ENCODE assay signal across 8 cellular contexts in genomic region chr16:353404-354285, GRCh38. TPM values are rescaled to one million over a fixed set of nuclear protein-coding genes. Genes with fewer than 3 reads are reported as not detected.
A peak's percentile ranks its signal among the peaks of the same experiment; 100 is the strongest.
DNase-seq lines count a peak whose midpoint lies in the region; ATAC-seq, FAIRE-seq and TF ChIP-seq lines count a peak whose summit lies in the region.

No MANE protein-coding gene starts in this region.

- H3K9ac ChIP-seq in GM12878 (ENCODE audit: control insufficient read depth, insufficient read depth, low read length), result no peak overlapping the region
- H3K9ac ChIP-seq in mesenchymal stem cell (ENCODE audit: low read length), result no peak overlapping the region

- TF ChIP-seq CTCF in heart left ventricle (IDR thresholded peaks at IDR 0.05), result no peak
- no peak for TF ChIP-seq CTCF in GM12878 (IDR thresholded peaks at IDR 0.05 in 2 of 3, conservative IDR thresholded peaks at IDR 0.05 in 1 of 3; ENCODE audit: control insufficient read depth in 2 of 3, extremely low read depth in 1 of 3, insufficient read depth in 1 of 3, low read depth in 3 of 3, low read length in 3 of 3)
- no peak for TF ChIP-seq CTCF in vagina (IDR thresholded peaks at IDR 0.05)

- H2AFZ ChIP-seq in GM12878 (ENCODE audit: control insufficient read depth, low read depth, low read length) (peak overlapping the region; percentile 75), mesenchymal stem cell (ENCODE audit: low read depth, low read length) (peak overlapping the region; percentile 74)

- peak overlapping the region in 1 of 2 experiments; percentile 1 for H3K4ac ChIP-seq in mesenchymal stem cell (ENCODE audit: low read depth in 1 of 2, low read length in 2 of 2)

- H3K4me3 ChIP-seq in heart left ventricle, result peak overlapping the region; percentile 6 to 84 (median 53)
- H3K4me3 ChIP-seq in GM12878, result no peak overlapping the region
- peak overlapping the region; percentile 47 to 60 for H3K4me3 ChIP-seq in mesenchymal stem cell (ENCODE audit: insufficient read depth in 1 of 2, low read depth in 1 of 2, low read length in 2 of 2)
- H3K4me3 ChIP-seq in vagina, result peak overlapping the region; percentile 47 to 73

- H4K91ac ChIP-seq in mesenchymal stem cell (ENCODE audit: low read length), result peak overlapping the region; percentile 89

- H3K4me2 ChIP-seq in GM12878 (ENCODE audit: control insufficient read depth, insufficient read depth) (peak overlapping the region; percentile 79), mesenchymal stem cell (ENCODE audit: low read length, poor library complexity, severe bottlenecking) (peak overlapping the region; percentile 80)

- peak overlapping the region; percentile 98 for H4K8ac ChIP-seq in mesenchymal stem cell (ENCODE audit: low read length)

- peak overlapping the region in 11 of 12 donors; percentile 23 to 86 (median 56) for H3K27ac ChIP-seq in heart left ventricle
- no peak overlapping the region for H3K27ac ChIP-seq in GM12878 (ENCODE audit: control insufficient read depth, insufficient read depth)
- no peak overlapping the region for H3K27ac ChIP-seq in mesenchymal stem cell (ENCODE audit: low read length, poor library complexity, severe bottlenecking)
- H3K27ac ChIP-seq in vagina, result peak overlapping the region; percentile 76

- no peak overlapping the region for H2AK5ac ChIP-seq in mesenchymal stem cell (ENCODE audit: low read length, severe bottlenecking)

- peaks cover 0 to 25% (median 9%) of the 10 kb centered on the region in 12 donors for H3K4me1 ChIP-seq in heart left ventricle
- peaks cover 12% of the 10 kb centered on the region for H3K4me1 ChIP-seq in GM12878 (ENCODE audit: control insufficient read depth, insufficient read depth, low read length)
- peaks cover 19% of the 10 kb centered on the region for H3K4me1 ChIP-seq in mesenchymal stem cell (ENCODE audit: control insufficient read depth, insufficient read depth, low read depth, low read length)
- peaks cover 27% of the 10 kb centered on the region for H3K4me1 ChIP-seq in vagina

- peaks cover 0 to 8% (median 0%) of the 10 kb centered on the region in 9 donors for H3K36me3 ChIP-seq in heart left ventricle
- H3K36me3 ChIP-seq in GM12878 (ENCODE audit: control insufficient read depth in 2 of 2, insufficient read depth in 2 of 2, low read length in 1 of 2), result no peaks in the 10 kb centered on the region
- H3K36me3 ChIP-seq in mesenchymal stem cell (ENCODE audit: control insufficient read depth in 1 of 2, insufficient read depth in 2 of 2, low read depth in 1 of 2, low read length in 2 of 2), result peaks cover 0 to 8% of the 10 kb centered on the region in 2 experiments
- H3K36me3 ChIP-seq in vagina, result no peaks in the 10 kb centered on the region

- H3K9me3 ChIP-seq in heart left ventricle (no peaks in the 10 kb centered on the region), GM12878 (replicated peaks; ENCODE audit: control insufficient read depth, insufficient read depth, low read length) (no peaks in the 10 kb centered on the region), mesenchymal stem cell (ENCODE audit: control insufficient read depth, low read length) (no peaks in the 10 kb centered on the region), vagina (no peaks in the 10 kb centered on the region)

- ATAC-seq in heart left ventricle (peak in 1 of 4 donors; percentile 4), left cardiac atrium (no peak), GM12878 (no peak), HG02852 (IDR thresholded peaks at IDR 0.05; ENCODE audit: unreplicated experiment) (no peak)

- CTCF ChIA-PET in GM12878 (lab: Yijun Ruan, JAX), result interaction anchor here (1.0 kb wide), 1 partner anchor 247 kb away, joined by 3 read pairs; no protein-coding TSS in a partner anchor

- H3K79me2 ChIP-seq in GM12878 (ENCODE audit: control insufficient read depth, insufficient read depth, low read length), result peaks cover 21% of the 10 kb centered on the region

- peak overlapping the region; percentile 45 to 69 for H2BK12ac ChIP-seq in mesenchymal stem cell (ENCODE audit: low read length in 2 of 2)

- peak overlapping the region; percentile 75 to 87 for H3K18ac ChIP-seq in mesenchymal stem cell (ENCODE audit: low read depth in 1 of 2, low read length in 2 of 2)

- no peak for TF ChIP-seq RAD21 in GM12878 (IDR thresholded peaks at IDR 0.05; ENCODE audit: insufficient read depth, low read depth, low read length)

- H2BK120ac ChIP-seq in mesenchymal stem cell (ENCODE audit: low read depth, low read length), result no peak overlapping the region

- SMC1A ChIA-PET in GM12878 (lab: Charles Lee; ENCODE audit: uncharacterized antibody, unreplicated experiment), result interaction anchor here (1.8 kb wide), 1 partner anchor 119 kb away, joined by 5 read pairs; the partner anchor contains the start of gene FAM234A

- POLR2A ChIA-PET in GM12878 (lab: Charles Lee), result interaction anchor here (0.5 to 1.4 kb wide), 5 partner anchors 17 to 300 kb away, joined by 3 to 10 read pairs (median 4); partner anchors contain the start of genes MRPL28, PGAP6, POLR3K and SNRNP25

- H2BK15ac ChIP-seq in mesenchymal stem cell (ENCODE audit: low read depth, poor library complexity, severe bottlenecking), result peak overlapping the region; percentile 41

- RAD21 ChIA-PET in GM12878 (lab: Charles Lee; ENCODE audit: unreplicated experiment), result interaction anchor here (0.6 to 1.0 kb wide), 8 partner anchors 9 to 247 kb away, joined by 3 to 13 read pairs (median 4); no protein-coding TSS in a partner anchor

- in situ Hi-C loops in GM12878 (cut with MboI), result no loop called here

- no peaks in the 10 kb centered on the region for H4K20me1 ChIP-seq in GM12878 (ENCODE audit: control insufficient read depth, insufficient read depth)

- no peak overlapping the region for H2BK5ac ChIP-seq in mesenchymal stem cell (ENCODE audit: low read depth, low read length, poor library complexity, severe bottlenecking)

- DNase-seq in heart left ventricle, result peak in 1 of 5 donors; percentile 70
- no peak for DNase-seq in left cardiac atrium
- no peak for DNase-seq in GM12878 (ENCODE audit: low read depth, low spot score)
- no peak for DNase-seq in mesenchymal stem cell
- DNase-seq in vagina (ENCODE audit: extremely low spot score in 2 of 2), result no peak
- no peak for DNase-seq in NCI-H2227 treated with DMSO at 0.1 percent for 48 hours (lab: John Stamatoyannopoulos, UW)
- no peak for DNase-seq in mucosa of gallbladder (ENCODE audit: low spot score)

- no peak for TF ChIP-seq EP300 in GM12878 (IDR thresholded peaks at IDR 0.05; ENCODE audit: borderline replicate concordance in 1 of 2, control insufficient read depth in 1 of 2, low read depth in 2 of 2, low read length in 2 of 2)

- intact Hi-C loops in heart left ventricle (cut with DNase I), result loop anchor here in 9 of 10 donors (2.0 to 10.0 kb wide), 5 partner anchors 116 to 129 kb away; partner anchors contain the start of genes LUC7L (in 4 of the 9) and FAM234A (in 3 of the 9)
- intact Hi-C loops in left cardiac atrium (cut with DNase I), result loop anchor here (5.0 to 10.0 kb wide), 2 partner anchors 109 to 121 kb away; partner anchors contain the start of gene FAM234A (in 1 of the 2)
- intact Hi-C loops in GM12878 (cut with micrococcal nuclease; ENCODE audit: unreplicated experiment), result no loop called here
- intact Hi-C loops in vagina (cut with DNase I), result loop anchor here (2.0 kb wide), 1 partner anchor 119 kb away; the partner anchor contains the start of gene FAM234A

- WGBS in heart left ventricle, 4 donors, result 64 to 92% (median 69%) methylated on average over 16 to 25 of the region's 25 CpGs
- 51% methylated on average over 24 of the region's 25 CpGs for WGBS in GM12878 (ENCODE audit: insufficient coverage, insufficient replicate concordance, low lambda C conversion rate, missing lambda C conversion rate)
- WGBS in mesenchymal stem cell, result 85% methylated on average over 21 of the region's 25 CpGs

- peak overlapping the region in 1 of 2 experiments; percentile 30 for H3K14ac ChIP-seq in mesenchymal stem cell (ENCODE audit: low read length in 2 of 2)

- peak overlapping the region in 1 of 2 experiments; percentile 80 for H3K23ac ChIP-seq in mesenchymal stem cell (ENCODE audit: low read length in 2 of 2)

- TF ChIP-seq POLR2A in heart left ventricle (IDR thresholded peaks at IDR 0.05) (no peak), GM12878 (IDR thresholded peaks at IDR 0.05; ENCODE audit: low read depth, low read length) (no peak), vagina (IDR thresholded peaks at IDR 0.05) (no peak)

- no TSS peak for BruUV-seq in GM12878 (replicated peaks; lab: Mats Ljungman, UMichigan)

- peaks cover 5% of the 10 kb centered on the region for H3K79me1 ChIP-seq in mesenchymal stem cell (replicated peaks; ENCODE audit: low read length, poor library complexity, severe bottlenecking)

- H3K27me3 ChIP-seq in heart left ventricle, result no peaks in the 10 kb centered on the region
- no peaks in the 10 kb centered on the region for H3K27me3 ChIP-seq in GM12878 (replicated peaks in 1 of 2; ENCODE audit: control insufficient read depth in 2 of 2, insufficient read depth in 2 of 2, low read length in 1 of 2)
- H3K27me3 ChIP-seq in mesenchymal stem cell (ENCODE audit: control insufficient read depth in 1 of 2, insufficient read depth in 1 of 2, low read length in 2 of 2), result no peaks in the 10 kb centered on the region
- H3K27me3 ChIP-seq in vagina, result no peaks in the 10 kb centered on the region

- FAIRE-seq in GM12878 (lab: Jason Lieb, UNC), result no peak

RNA-seq across cellular contexts. Expression of gene AXIN1, which starts 1.1 kb away (rescaled TPM):
- total RNA-seq in heart left ventricle (10 to 100 TPM in 6 of 9 donors, 1 to 10 TPM in 3; 6.8 to 32.0 (median 11.6) TPM), left cardiac atrium (10 to 100 TPM; 10.9 to 12.3 TPM), GM12878 (2014; rRNA removed) (19.1 and 19.9 TPM in 2 replicates), GM12878 (2014; rRNA removed; fragmentation: Illumina TruSeq; extraction: Trizol) (11.0 and 11.5 TPM in 2 replicates), GM12878 (2021) (25.4 and 27.1 TPM in 2 replicates), vagina (16.9 TPM), mucosa of gallbladder (29.2 TPM)
- polyA plus RNA-seq in heart left ventricle (10 to 100 TPM; 10.0 to 19.8 TPM), GM12878 (2011; rRNA removed) (4.7 and 6.0 TPM in 2 replicates), GM12878 (2014; fragmentation: Illumina TruSeq; extraction: Trizol) (3.8 and 9.3 TPM in 2 replicates), GM12878 (2014; fragmentation: Nextera tagmentation; extraction: Ambion mirVana) (under 1 TPM; 0.26 to 0.68 TPM), GM12878 (2014; rRNA removed) (17.2 and 19.2 TPM in 2 replicates), GM12878 (2016; fragmentation: Nextera tagmentation; extraction: Ambion mirVana) (1 to 10 TPM; 1.5 to 2.6 TPM)
- total RNA-seq in GM12878 (2013; cell fraction: nucleolus; rRNA removed), result 38.0 and 46.9 TPM in 2 replicates
- polyA plus RNA-seq in GM12878 (2011; ENCODE audit: low read depth), result 4.6 TPM
- 10.6 and 14.2 TPM in 2 replicates for polyA plus RNA-seq in GM12878 (2011; cell fraction: cytosol; rRNA removed)
- polyA plus RNA-seq in GM12878 (2011; cell fraction: nucleus; rRNA removed), result 23.2 and 31.8 TPM in 2 replicates
- 12.8 and 13.0 TPM in 2 replicates for polyA plus RNA-seq in GM12878 (2012)
- 6.1 and 13.8 TPM in 2 replicates for polyA minus RNA-seq in GM12878 (2011; rRNA and poly(A)+ RNA removed)
- polyA minus RNA-seq in GM12878 (2011; cell fraction: cytosol; rRNA and poly(A)+ RNA removed), result 7.1 and 7.8 TPM in 2 replicates
- 7.9 and 11.8 TPM in 2 replicates for polyA minus RNA-seq in GM12878 (2011; cell fraction: nucleus; rRNA and poly(A)+ RNA removed)
- 8.3 TPM for polyA plus RNA-seq in mesenchymal stem cell (2013, experiment 1 of 2)
- 8.7 TPM for polyA plus RNA-seq in mesenchymal stem cell (2013, experiment 2 of 2)

RNA-seq across cellular contexts. Expression of gene MRPL28, which starts 16.7 kb away (rescaled TPM):
- total RNA-seq in heart left ventricle, result 100 to 1,000 TPM in 2 of 9 donors, 10 to 100 TPM in 7; 66.3 to 126 (median 77.7) TPM
- polyA plus RNA-seq in heart left ventricle, result 100 to 1,000 TPM; 135 to 157 TPM
- total RNA-seq in left cardiac atrium, result 10 to 100 TPM; 63.2 to 63.4 TPM
- 15.1 and 16.4 TPM in 2 replicates for total RNA-seq in GM12878 (2013; cell fraction: nucleolus; rRNA removed)
- 146 and 151 TPM in 2 replicates for total RNA-seq in GM12878 (2014; rRNA removed)
- total RNA-seq in GM12878 (2014; rRNA removed; fragmentation: Illumina TruSeq; extraction: Trizol), result 70.1 and 75.0 TPM in 2 replicates
- 107 and 115 TPM in 2 replicates for total RNA-seq in GM12878 (2021)
- 33.5 TPM for polyA plus RNA-seq in GM12878 (2011; ENCODE audit: low read depth)
- 74.1 and 113 TPM in 2 replicates for polyA plus RNA-seq in GM12878 (2011; rRNA removed)
- polyA plus RNA-seq in GM12878 (2011; cell fraction: cytosol; rRNA removed), result 182 and 250 TPM in 2 replicates
- polyA plus RNA-seq in GM12878 (2011; cell fraction: nucleus; rRNA removed), result 108 and 155 TPM in 2 replicates
- 66.3 and 76.9 TPM in 2 replicates for polyA plus RNA-seq in GM12878 (2012)
- 33.3 and 105 TPM in 2 replicates for polyA plus RNA-seq in GM12878 (2014; fragmentation: Illumina TruSeq; extraction: Trizol)
- polyA plus RNA-seq in GM12878 (2014; fragmentation: Nextera tagmentation; extraction: Ambion mirVana), result 10 to 100 TPM in 1 of 2 experiments, 1 to 10 TPM in 1; 1.6 to 17.9 TPM
- 169 and 186 TPM in 2 replicates for polyA plus RNA-seq in GM12878 (2014; rRNA removed)
- 100 to 1,000 TPM; 165 to 185 TPM for polyA plus RNA-seq in GM12878 (2016; fragmentation: Nextera tagmentation; extraction: Ambion mirVana)
- 49.0 and 63.2 TPM in 2 replicates for polyA minus RNA-seq in GM12878 (2011; rRNA and poly(A)+ RNA removed)
- 25.3 and 25.8 TPM in 2 replicates for polyA minus RNA-seq in GM12878 (2011; cell fraction: cytosol; rRNA and poly(A)+ RNA removed)
- 11.0 and 16.1 TPM in 2 replicates for polyA minus RNA-seq in GM12878 (2011; cell fraction: nucleus; rRNA and poly(A)+ RNA removed)
- 82.6 TPM for polyA plus RNA-seq in mesenchymal stem cell (2013, experiment 1 of 2)
- 81.5 TPM for polyA plus RNA-seq in mesenchymal stem cell (2013, experiment 2 of 2)
- total RNA-seq in vagina, result 96.5 TPM
- total RNA-seq in mucosa of gallbladder, result 52.9 TPM

RNA-seq across cellular contexts. Expression of gene PGAP6, which starts 28.1 kb away (rescaled TPM):
- total RNA-seq in heart left ventricle (10 to 100 TPM; 32.3 to 65.3 (median 44.9) TPM), left cardiac atrium (10 to 100 TPM; 27.3 to 33.5 TPM), GM12878 (2014; rRNA removed) (42.5 and 48.8 TPM in 2 replicates), GM12878 (2014; rRNA removed; fragmentation: Illumina TruSeq; extraction: Trizol) (19.7 and 24.2 TPM in 2 replicates), GM12878 (2021) (40.7 and 43.5 TPM in 2 replicates), vagina (38.3 TPM), mucosa of gallbladder (85.7 TPM)
- polyA plus RNA-seq in heart left ventricle (10 to 100 TPM; 30.1 to 63.8 TPM), GM12878 (2011; rRNA removed) (10.9 and 32.0 TPM in 2 replicates), GM12878 (2014; fragmentation: Illumina TruSeq; extraction: Trizol) (2.8 and 12.6 TPM in 2 replicates), GM12878 (2014; fragmentation: Nextera tagmentation; extraction: Ambion mirVana) (1 to 10 TPM in 1 of 2 experiments, under 1 TPM in 1; 0.76 to 2.9 TPM), GM12878 (2014; rRNA removed) (44.4 and 58.3 TPM in 2 replicates), GM12878 (2016; fragmentation: Nextera tagmentation; extraction: Ambion mirVana) (1 to 10 TPM; 3.7 to 5.6 TPM)
- 38.0 and 48.1 TPM in 2 replicates for total RNA-seq in GM12878 (2013; cell fraction: nucleolus; rRNA removed)
- 8.8 TPM for polyA plus RNA-seq in GM12878 (2011; ENCODE audit: low read depth)
- polyA plus RNA-seq in GM12878 (2011; cell fraction: cytosol; rRNA removed), result 87.8 and 103 TPM in 2 replicates
- polyA plus RNA-seq in GM12878 (2011; cell fraction: nucleus; rRNA removed), result 103 and 128 TPM in 2 replicates
- polyA plus RNA-seq in GM12878 (2012), result 28.8 and 33.5 TPM in 2 replicates
- polyA minus RNA-seq in GM12878 (2011; rRNA and poly(A)+ RNA removed), result 79.7 and 138 TPM in 2 replicates
- 32.0 and 38.6 TPM in 2 replicates for polyA minus RNA-seq in GM12878 (2011; cell fraction: cytosol; rRNA and poly(A)+ RNA removed)
- 24.1 and 43.6 TPM in 2 replicates for polyA minus RNA-seq in GM12878 (2011; cell fraction: nucleus; rRNA and poly(A)+ RNA removed)
- 84.3 TPM for polyA plus RNA-seq in mesenchymal stem cell (2013, experiment 1 of 2)
- 88.5 TPM for polyA plus RNA-seq in mesenchymal stem cell (2013, experiment 2 of 2)

RNA-seq across cellular contexts. Expression of gene NME4, which starts 43.4 kb away (rescaled TPM):
- 10 to 100 TPM; 53.9 to 95.3 (median 73.8) TPM for total RNA-seq in heart left ventricle
- 100 to 1,000 TPM in 1 of 2 donors, 10 to 100 TPM in 1; 37.5 to 103 TPM for polyA plus RNA-seq in heart left ventricle
- 10 to 100 TPM; 45.3 to 71.1 TPM for total RNA-seq in left cardiac atrium
- total RNA-seq in GM12878 (2013; cell fraction: nucleolus; rRNA removed), result 20.8 and 21.3 TPM in 2 replicates
- 123 and 142 TPM in 2 replicates for total RNA-seq in GM12878 (2014; rRNA removed)
- total RNA-seq in GM12878 (2014; rRNA removed; fragmentation: Illumina TruSeq; extraction: Trizol), result 60.4 and 63.0 TPM in 2 replicates
- total RNA-seq in GM12878 (2021), result 133 and 141 TPM in 2 replicates
- 39.2 TPM for polyA plus RNA-seq in GM12878 (2011; ENCODE audit: low read depth)
- polyA plus RNA-seq in GM12878 (2011; rRNA removed), result 5.0 and 11.1 TPM in 2 replicates
- 14.1 and 21.2 TPM in 2 replicates for polyA plus RNA-seq in GM12878 (2011; cell fraction: cytosol; rRNA removed)
- 11.7 and 12.6 TPM in 2 replicates for polyA plus RNA-seq in GM12878 (2011; cell fraction: nucleus; rRNA removed)
- 101 and 103 TPM in 2 replicates for polyA plus RNA-seq in GM12878 (2012)
- polyA plus RNA-seq in GM12878 (2014; fragmentation: Illumina TruSeq; extraction: Trizol), result 28.2 and 60.5 TPM in 2 replicates
- polyA plus RNA-seq in GM12878 (2014; fragmentation: Nextera tagmentation; extraction: Ambion mirVana), result 10 to 100 TPM; 11.0 to 15.3 TPM
- polyA plus RNA-seq in GM12878 (2014; rRNA removed), result 235 and 245 TPM in 2 replicates
- polyA plus RNA-seq in GM12878 (2016; fragmentation: Nextera tagmentation; extraction: Ambion mirVana), result 100 to 1,000 TPM; 132 to 161 TPM
- 2.3 and 4.6 TPM in 2 replicates for polyA minus RNA-seq in GM12878 (2011; rRNA and poly(A)+ RNA removed)
- polyA minus RNA-seq in GM12878 (2011; cell fraction: cytosol; rRNA and poly(A)+ RNA removed), result 12.4 and 18.3 TPM in 2 replicates
- polyA minus RNA-seq in GM12878 (2011; cell fraction: nucleus; rRNA and poly(A)+ RNA removed), result 1.5 and 2.6 TPM in 2 replicates
- polyA plus RNA-seq in mesenchymal stem cell (2013, experiment 1 of 2), result 411 TPM
- polyA plus RNA-seq in mesenchymal stem cell (2013, experiment 2 of 2), result 395 TPM
- total RNA-seq in vagina, result 88.6 TPM
- total RNA-seq in mucosa of gallbladder, result 105 TPM

RNA-seq across cellular contexts. Expression of gene DECR2, which starts 48.0 kb away (rescaled TPM):
- total RNA-seq in heart left ventricle (10 to 100 TPM in 6 of 9 donors, 1 to 10 TPM in 3; 6.9 to 20.6 (median 12.2) TPM), left cardiac atrium (10 to 100 TPM in 1 of 2 donors, 1 to 10 TPM in 1; 8.9 to 15.9 TPM), GM12878 (2014; rRNA removed) (7.2 and 8.0 TPM in 2 replicates), GM12878 (2014; rRNA removed; fragmentation: Illumina TruSeq; extraction: Trizol) (4.0 and 4.7 TPM in 2 replicates), GM12878 (2021) (13.0 and 13.1 TPM in 2 replicates), vagina (17.9 TPM), mucosa of gallbladder (36.8 TPM)
- polyA plus RNA-seq in heart left ventricle (10 to 100 TPM in 1 of 2 donors, 1 to 10 TPM in 1; 7.1 to 17.1 TPM), GM12878 (2011; rRNA removed) (2.0 TPM in 2 replicates), GM12878 (2014; fragmentation: Illumina TruSeq; extraction: Trizol) (2.9 and 3.1 TPM in 2 replicates), GM12878 (2014; fragmentation: Nextera tagmentation; extraction: Ambion mirVana) (1 to 10 TPM in 1 of 2 experiments, under 1 TPM in 1; 0.53 to 1.8 TPM), GM12878 (2014; rRNA removed) (20.3 and 21.5 TPM in 2 replicates), GM12878 (2016; fragmentation: Nextera tagmentation; extraction: Ambion mirVana) (10 to 100 TPM; 16.1 to 16.4 TPM)
- total RNA-seq in GM12878 (2013; cell fraction: nucleolus; rRNA removed), result 5.9 and 9.1 TPM in 2 replicates
- polyA plus RNA-seq in GM12878 (2011; ENCODE audit: low read depth), result 4.2 TPM
- polyA plus RNA-seq in GM12878 (2011; cell fraction: cytosol; rRNA removed), result 4.1 and 7.0 TPM in 2 replicates
- 15.3 and 20.1 TPM in 2 replicates for polyA plus RNA-seq in GM12878 (2011; cell fraction: nucleus; rRNA removed)
- polyA plus RNA-seq in GM12878 (2012), result 5.8 and 8.8 TPM in 2 replicates
- 0.80 and 0.98 TPM in 2 replicates for polyA minus RNA-seq in GM12878 (2011; rRNA and poly(A)+ RNA removed)
- polyA minus RNA-seq in GM12878 (2011; cell fraction: cytosol; rRNA and poly(A)+ RNA removed), result 3.9 and 4.1 TPM in 2 replicates
- polyA minus RNA-seq in GM12878 (2011; cell fraction: nucleus; rRNA and poly(A)+ RNA removed), result 1.5 and 2.6 TPM in 2 replicates
- polyA plus RNA-seq in mesenchymal stem cell (2013, experiment 1 of 2), result 21.5 TPM
- polyA plus RNA-seq in mesenchymal stem cell (2013, experiment 2 of 2), result 21.2 TPM

Comparison
In these comparisons a context has a peak if more than half of its experiments do, and no peak if none do; other contexts are left out.
1. H3K27ac ChIP-seq: peak in heart left ventricle (11 of 12) and vagina (single experiment); none in GM12878 (single experiment) and mesenchymal stem cell (single experiment).